In genomic region chr2:72745679-72746368, GRCh38 we compare ENCODE assay signal across 9 cellular contexts.
DNase-seq lines count a peak whose midpoint lies in the region; ATAC-seq and TF ChIP-seq lines count a peak whose summit lies in the region.
"Had no signal": no experiment of that assay in that cellular context is flagged by ENCODE, and none has a peak within 500 bp of the region (broad histone marks: within the 10 kb centered on the region; RNA-seq: fewer than 3 reads in every experiment).

No MANE protein-coding gene starts in this region.

- peak; percentile 52 to 69 (median 56) for TF ChIP-seq CTCF in gastroesophageal sphincter (IDR thresholded peaks at IDR 0.05)

- H3K27ac Mint-ChIP-seq in activated naive CD4-positive, alpha-beta T cell treated with anti-CD3 and anti-CD28 coated beads for 36 hours, result no peak overlapping the region
- H3K27ac Mint-ChIP-seq: activated T-cell treated with anti-CD3 and anti-CD28 coated beads, Interleukin-2, amount 50 U/mL, for 72 hours had no signal

- no peaks in the 10 kb centered on the region for H3K27me3 Mint-ChIP-seq in activated naive CD4-positive, alpha-beta T cell treated with anti-CD3 and anti-CD28 coated beads for 36 hours (ENCODE audit: low read depth)

- ATAC-seq in gastroesophageal sphincter (no peak), GM19395 (IDR thresholded peaks at IDR 0.05; ENCODE audit: unreplicated experiment) (no peak)
- ATAC-seq: activated T-cell treated with anti-CD3 and anti-CD28 coated beads, Interleukin-2, amount 50 U/mL, for 72 hours had no signal

- H3K4me3 ChIP-seq in gastroesophageal sphincter, result no peak overlapping the region

- DNase-seq in NOMO-1 (lab: John Stamatoyannopoulos, UW; ENCODE audit: unreplicated experiment in 2 of 2) (peak; percentile 2 to 55), NOMO-1 treated with dmso at 0.1 percent for 144 hours (lab: John Stamatoyannopoulos, UW; ENCODE audit: unreplicated experiment) (no peak), NCI-H1417 treated with DMSO at 0.1 percent for 48 hours (lab: John Stamatoyannopoulos, UW) (peak; percentile 25), SW480 (ENCODE audit: low spot score) (peak; percentile 56), putamen (ENCODE audit: low spot score) (peak; percentile 57)
- DNase-seq in activated naive CD4-positive, alpha-beta T cell treated with anti-CD3 and anti-CD28 coated beads for 36 hours, result no peak

- H3K36me3 ChIP-seq in gastroesophageal sphincter, result peaks cover 0 to 3% of the 10 kb centered on the region in 2 donors

- H3K36me3 Mint-ChIP-seq in activated naive CD4-positive, alpha-beta T cell treated with anti-CD3 and anti-CD28 coated beads for 36 hours (ENCODE audit: low read depth), result no peaks in the 10 kb centered on the region

- CTCF ChIA-PET in activated naive CD4-positive, alpha-beta T cell treated with anti-CD3 and anti-CD28 coated beads for 36 hours (lab: Charles Lee), result interaction anchor here (0.5 to 1.3 kb wide), 10 partner anchors 9 to 1237 kb away, joined by 3 to 7 read pairs (median 3); no protein-coding TSS in a partner anchor

- intact Hi-C loops in activated naive CD4-positive, alpha-beta T cell treated with anti-CD3 and anti-CD28 coated beads for 36 hours (cut with micrococcal nuclease), result loop anchor here (1.0 to 10.0 kb wide), 5 partner anchors 141 to 1214 kb away; no protein-coding TSS in a partner anchor

- no peaks in the 10 kb centered on the region for H3K9me3 ChIP-seq in gastroesophageal sphincter

- no peaks in the 10 kb centered on the region for H3K27me3 ChIP-seq in gastroesophageal sphincter

- H3K4me1 Mint-ChIP-seq in activated naive CD4-positive, alpha-beta T cell treated with anti-CD3 and anti-CD28 coated beads for 36 hours (ENCODE audit: low read depth), result peaks cover 2% of the 10 kb centered on the region

- TF ChIP-seq POLR2A in gastroesophageal sphincter (IDR thresholded peaks at IDR 0.05), result no peak

- 4 to 27% methylated on average over 2 of the region's 2 CpGs for WGBS in gastroesophageal sphincter (ENCODE audit: low coverage in 1 of 2), 2 donors

- H3K27ac ChIP-seq in gastroesophageal sphincter, result no peak overlapping the region

- H3K4me1 ChIP-seq in gastroesophageal sphincter, result peaks cover 0 to 13% (median 0%) of the 10 kb centered on the region in 3 donors

- H3K9me3 Mint-ChIP-seq in activated naive CD4-positive, alpha-beta T cell treated with anti-CD3 and anti-CD28 coated beads for 36 hours, result no peaks in the 10 kb centered on the region
- H3K9me3 Mint-ChIP-seq: activated T-cell treated with anti-CD3 and anti-CD28 coated beads, Interleukin-2, amount 50 U/mL, for 72 hours had no signal

- TF ChIP-seq EP300 in gastroesophageal sphincter (IDR thresholded peaks at IDR 0.05), result no peak

- H3K4me3 Mint-ChIP-seq in activated naive CD4-positive, alpha-beta T cell treated with anti-CD3 and anti-CD28 coated beads for 36 hours, result no peak overlapping the region
- H3K4me3 Mint-ChIP-seq: activated T-cell treated with anti-CD3 and anti-CD28 coated beads, Interleukin-2, amount 50 U/mL, for 72 hours had no signal

Comparison
In these comparisons a context has a peak if more than half of its experiments do, and no peak if none do; other contexts are left out.
1. DNase-seq: peak in NOMO-1 (2 of 2), NCI-H1417 treated with DMSO at 0.1 percent for 48 hours (single experiment), SW480 (single experiment) and putamen (single experiment); none in NOMO-1 treated with dmso at 0.1 percent for 144 hours (single experiment) and activated naive CD4-positive, alpha-beta T cell treated with anti-CD3 and anti-CD28 coated beads for 36 hours (single experiment).